Comparison of ENCODE assay signal across 2 cellular contexts in genomic region chr7:77157446-77157845, GRCh38.
TF ChIP-seq lines count a peak whose summit lies in the region.

No MANE protein-coding gene starts in this region.

TF ChIP-seq in GM12891, 5 proteins besides CTCF, POLR2A, EP300 and RAD21 (continued from another document):
- no peak for TF ChIP-seq POLR2AphosphoS5 (IDR thresholded peaks at IDR 0.05; ENCODE audit: low read depth, low read length)

TF ChIP-seq in endothelial cell of umbilical vein, 7 proteins besides CTCF, POLR2A, EP300 and RAD21 (continued from another document):
- TF ChIP-seq JUN (IDR thresholded peaks at IDR 0.05; ENCODE audit: borderline replicate concordance, insufficient read depth, insufficient read length, low read depth) (no peak), MYC (IDR thresholded peaks at IDR 0.05; ENCODE audit: low read depth, low read length) (no peak), POLR2AphosphoS5 (IDR thresholded peaks at IDR 0.05; ENCODE audit: insufficient read depth, low read depth, low read length) (no peak), FOS (IDR thresholded peaks at IDR 0.05; ENCODE audit: borderline replicate concordance, insufficient read depth, low read length) (no peak), GATA2 (IDR thresholded peaks at IDR 0.05; ENCODE audit: insufficient read depth, insufficient read length, low read depth, low read length) (no peak), MAX (IDR thresholded peaks at IDR 0.05; ENCODE audit: insufficient read depth, insufficient read length) (no peak)
